ENCODE assay signal across 8 cellular contexts in genomic region chr13:80048802-80049201, GRCh38.
DNase-seq lines count a peak whose midpoint lies in the region; ATAC-seq, FAIRE-seq and TF ChIP-seq lines count a peak whose summit lies in the region.

No MANE protein-coding gene starts in this region.

- no TSS peak for BruUV-seq in HepG2 (replicated peaks; lab: Mats Ljungman, UMichigan)

- no peaks in the 10 kb centered on the region for H3K9me3 Mint-ChIP-seq in endodermal cell

- TF ChIP-seq RAD21 in liver (IDR thresholded peaks at IDR 0.05) (peak; percentile 26 to 39), HepG2 (CRISPR knock-in tag; IDR thresholded peaks at IDR 0.05) (no peak)

- no peaks in the 10 kb centered on the region for H3K36me3 Mint-ChIP-seq in endodermal cell (ENCODE audit: low read depth)

- WGBS in liver = 62% methylated on average over 7 of the region's 7 CpGs
- WGBS in HepG2 (ENCODE audit: low lambda C conversion rate) = 0% methylated on average over 6 of the region's 7 CpGs
- 41% methylated on average over 7 of the region's 7 CpGs; no CpG with 5 or more reads in 1 of the 2 experiments for WGBS in endodermal cell (ENCODE audit: insufficient coverage in 1 of 2, insufficient read length in 1 of 2), 2 experiments
- 0% methylated on average over 1 of the region's 7 CpGs; no CpG with 5 or more reads in 1 of the 2 experiments for WGBS in mesodermal cell (ENCODE audit: insufficient coverage in 2 of 2), 2 experiments

- no peak overlapping the region for H3K27ac Mint-ChIP-seq in endodermal cell

- no peak for FAIRE-seq in HepG2 (lab: Jason Lieb, UNC)

- no peak for DNase-seq in HepG2 (ENCODE audit: low spot score)
- DNase-seq in NCI-H2107 (lab: John Stamatoyannopoulos, UW) = peak; percentile 12
- peak; percentile 1 for DNase-seq in activated CD4-positive, alpha-beta T cell treated with anti-CD3 and anti-CD28 coated beads, Interleukin-2, amount 50 U/mL, for 1 hour
- peak; percentile 64 for DNase-seq in endodermal cell
- peak; percentile 74 for DNase-seq in stimulated activated CD8-positive, alpha-beta memory T cell treated with anti-CD3 and anti-CD28 coated beads, Interleukin-4, amount 100 ng/mL, for 48 hours

- H3K27me3 Mint-ChIP-seq in endodermal cell (ENCODE audit: insufficient read depth) = no peaks in the 10 kb centered on the region

- peaks cover 4% of the 10 kb centered on the region for H3K4me1 Mint-ChIP-seq in endodermal cell

- ATAC-seq in HepG2 (no peak), HG02885 (IDR thresholded peaks at IDR 0.05; ENCODE audit: poor library complexity, unreplicated experiment) (peak; percentile 95)

- no peak overlapping the region for H3K4me2 ChIP-seq in HepG2 (ENCODE audit: low read depth, low read length)

- no peak overlapping the region for H2AFZ ChIP-seq in HepG2 (ENCODE audit: low read length)

- CTCF ChIA-PET in HepG2 (lab: Yijun Ruan, JAX; ENCODE audit: low intra/inter-chr PET ratio, low total read pairs) = no interaction called here

- TF ChIP-seq CTCF in liver (IDR thresholded peaks at IDR 0.05; ENCODE audit: low read depth, low read length, missing input control) = no peak
- TF ChIP-seq CTCF in HepG2 (CRISPR knock-in tag; IDR thresholded peaks at IDR 0.05) = no peak
- no peak for TF ChIP-seq CTCF in endodermal cell (conservative IDR thresholded peaks at IDR 0.05)

- H4K20me1 ChIP-seq in HepG2 (ENCODE audit: insufficient read depth, low read length) = no peaks in the 10 kb centered on the region

- no peak overlapping the region for H3K9ac ChIP-seq in liver (ENCODE audit: low read depth in 1 of 2, low read length in 2 of 2)
- no peak overlapping the region for H3K9ac ChIP-seq in HepG2 (ENCODE audit: insufficient read depth, low read depth, low read length)
- H3K9ac ChIP-seq in endodermal cell (ENCODE audit: extremely low read depth, low read length, poor library complexity, severe bottlenecking) = no peak overlapping the region

- H3K27me3 ChIP-seq in liver (ENCODE audit: control insufficient read depth in 4 of 4, insufficient read depth in 4 of 4, low read length in 3 of 4) = no peaks in the 10 kb centered on the region
- H3K27me3 ChIP-seq in HepG2 (ENCODE audit: control insufficient read depth in 1 of 2, insufficient read depth in 2 of 2, low read length in 2 of 2) = no peaks in the 10 kb centered on the region
- H3K27me3 ChIP-seq in endodermal cell (ENCODE audit: control insufficient read depth, insufficient read depth, low read length, poor library complexity, severe bottlenecking) = no peaks in the 10 kb centered on the region

- H3K4me3 ChIP-seq in liver (ENCODE audit: low read depth in 1 of 3, low read length in 3 of 3) (no peak overlapping the region), HepG2 (replicated peaks in 1 of 3; ENCODE audit: insufficient read depth in 1 of 3, low read depth in 2 of 3, low read length in 3 of 3) (no peak overlapping the region), endodermal cell (ENCODE audit: low read length) (no peak overlapping the region), mesodermal cell (ENCODE audit: extremely low read depth, insufficient read depth, low read length, poor library complexity, severe bottlenecking) (no peak overlapping the region)

- no peak for TF ChIP-seq POLR2A in HepG2 (IDR thresholded peaks at IDR 0.05; ENCODE audit: insufficient read depth in 1 of 2, low read depth in 2 of 2, low read length in 2 of 2)

- H3K4me3 Mint-ChIP-seq in endodermal cell = no peak overlapping the region

- no peaks in the 10 kb centered on the region for H3K4me1 ChIP-seq in liver (ENCODE audit: control insufficient read depth in 4 of 4, insufficient read depth in 4 of 4, low read length in 3 of 4)
- H3K4me1 ChIP-seq in HepG2 (ENCODE audit: insufficient read depth, low read length) = no peaks in the 10 kb centered on the region
- H3K4me1 ChIP-seq in endodermal cell (ENCODE audit: control insufficient read depth, insufficient read depth, low read length) = no peaks in the 10 kb centered on the region
- H3K4me1 ChIP-seq in mesodermal cell (ENCODE audit: control insufficient read depth, insufficient read depth, low read length, poor library complexity, severe bottlenecking) = peaks cover 34% of the 10 kb centered on the region

- in situ Hi-C loops in HepG2 (cut with HindIII; ENCODE audit: extremely low pct_ligation_motif_present, low pct_unique_long_range_greater_than_20kb) = no loop called here

- H3K27ac ChIP-seq in liver (ENCODE audit: low read depth in 1 of 2, low read length in 2 of 2) = no peak overlapping the region
- H3K27ac ChIP-seq in HepG2 (ENCODE audit: extremely low read length, insufficient read depth, low read length) = no peak overlapping the region
- H3K27ac ChIP-seq in endodermal cell (ENCODE audit: low read depth, low read length) = no peak overlapping the region
- H3K27ac ChIP-seq in mesodermal cell (ENCODE audit: low read depth, low read length, severe bottlenecking) = peak overlapping the region; percentile 11

- no peak for TF ChIP-seq EP300 in HepG2 (IDR thresholded peaks at IDR 0.05; ENCODE audit: low read depth in 2 of 2, low read length in 2 of 2)
- no peak for TF ChIP-seq EP300 in HepG2 (CRISPR knock-in tag; IDR thresholded peaks at IDR 0.05; ENCODE audit: borderline replicate concordance)

- POLR2A ChIA-PET in HepG2 (lab: Yijun Ruan, JAX) = no interaction called here

- H3K9me3 ChIP-seq in liver (ENCODE audit: control insufficient read depth in 4 of 4, low read length in 3 of 4) (no peaks in the 10 kb centered on the region), HepG2 (ENCODE audit: low read length) (no peaks in the 10 kb centered on the region), endodermal cell (ENCODE audit: control insufficient read depth, low read length) (no peaks in the 10 kb centered on the region), mesodermal cell (ENCODE audit: control insufficient read depth, low read length) (peaks cover 4% of the 10 kb centered on the region)

- H3K36me3 ChIP-seq in liver (ENCODE audit: control insufficient read depth in 4 of 4, insufficient read depth in 3 of 4, low read depth in 1 of 4, low read length in 3 of 4) (no peaks in the 10 kb centered on the region), HepG2 (replicated peaks in 1 of 2; ENCODE audit: control insufficient read depth in 1 of 2, insufficient read depth in 2 of 2, low read length in 2 of 2) (no peaks in the 10 kb centered on the region), endodermal cell (ENCODE audit: control insufficient read depth, insufficient read depth, low read length) (no peaks in the 10 kb centered on the region), mesodermal cell (ENCODE audit: control insufficient read depth, insufficient read depth, low read length) (no peaks in the 10 kb centered on the region)

- intact Hi-C loops in HepG2 (cut with micrococcal nuclease; ENCODE audit: unreplicated experiment) = no loop called here

- no peaks in the 10 kb centered on the region for H3K79me2 ChIP-seq in HepG2 (ENCODE audit: insufficient read depth, low read length)

TF ChIP-seq in liver, 16 proteins besides CTCF, POLR2A, EP300 and RAD21:
- no peak for TF ChIP-seq ATF3 (IDR thresholded peaks at IDR 0.05)
- TF ChIP-seq FOXA2 (IDR thresholded peaks at IDR 0.05) = no peak
- TF ChIP-seq FOXA1 (IDR thresholded peaks at IDR 0.05) = no peak
- peak in 1 of 2 donors; percentile 39 for TF ChIP-seq RXRA (IDR thresholded peaks at IDR 0.05)
- TF ChIP-seq JUND (IDR thresholded peaks at IDR 0.05) = peak; percentile 91 to 94
- TF ChIP-seq MAX (IDR thresholded peaks at IDR 0.05) = peak; percentile 10
- TF ChIP-seq HNF4G (IDR thresholded peaks at IDR 0.05) = no peak
- TF ChIP-seq YY1 (IDR thresholded peaks at IDR 0.05) = peak; percentile 29

TF ChIP-seq in HepG2, 621 proteins besides CTCF, POLR2A, EP300 and RAD21 (continues in another document):
- TF ChIP-seq SALL1 (CRISPR knock-in tag; IDR thresholded peaks at IDR 0.05) (no peak), RORA (CRISPR knock-in tag; IDR thresholded peaks at IDR 0.05) (no peak), ZNF563 (CRISPR knock-in tag; IDR thresholded peaks at IDR 0.05) (no peak), NFIC (IDR thresholded peaks at IDR 0.05; ENCODE audit: low read length) (no peak), ZKSCAN5 (CRISPR knock-in tag; IDR thresholded peaks at IDR 0.05) (no peak), ZBTB7A (CRISPR knock-in tag; IDR thresholded peaks at IDR 0.05) (no peak), ZNF350 (CRISPR knock-in tag; IDR thresholded peaks at IDR 0.05; ENCODE audit: borderline replicate concordance, low read depth) (no peak), SP4 (CRISPR knock-in tag; IDR thresholded peaks at IDR 0.05) (no peak), MBNL3 (CRISPR knock-in tag; conservative IDR thresholded peaks at IDR 0.05) (no peak), YEATS2 (CRISPR knock-in tag; IDR thresholded peaks at IDR 0.05; ENCODE audit: borderline replicate concordance) (no peak), TMF1 (CRISPR knock-in tag; IDR thresholded peaks at IDR 0.05; ENCODE audit: low read depth) (no peak), KLF15 (CRISPR knock-in tag; IDR thresholded peaks at IDR 0.05; ENCODE audit: borderline replicate concordance) (no peak), CBFB (CRISPR knock-in tag; IDR thresholded peaks at IDR 0.05) (no peak), ZNF264 (CRISPR knock-in tag; IDR thresholded peaks at IDR 0.05) (no peak), ATF1 (CRISPR knock-in tag; IDR thresholded peaks at IDR 0.05) (no peak), TCF7 (IDR thresholded peaks at IDR 0.05; ENCODE audit: low read depth) (no peak), PAF1 (CRISPR knock-in tag; IDR thresholded peaks at IDR 0.05) (no peak), KDM6A (CRISPR knock-in tag; IDR thresholded peaks at IDR 0.05; ENCODE audit: low read depth) (no peak)
- TF ChIP-seq, protein P1, sequence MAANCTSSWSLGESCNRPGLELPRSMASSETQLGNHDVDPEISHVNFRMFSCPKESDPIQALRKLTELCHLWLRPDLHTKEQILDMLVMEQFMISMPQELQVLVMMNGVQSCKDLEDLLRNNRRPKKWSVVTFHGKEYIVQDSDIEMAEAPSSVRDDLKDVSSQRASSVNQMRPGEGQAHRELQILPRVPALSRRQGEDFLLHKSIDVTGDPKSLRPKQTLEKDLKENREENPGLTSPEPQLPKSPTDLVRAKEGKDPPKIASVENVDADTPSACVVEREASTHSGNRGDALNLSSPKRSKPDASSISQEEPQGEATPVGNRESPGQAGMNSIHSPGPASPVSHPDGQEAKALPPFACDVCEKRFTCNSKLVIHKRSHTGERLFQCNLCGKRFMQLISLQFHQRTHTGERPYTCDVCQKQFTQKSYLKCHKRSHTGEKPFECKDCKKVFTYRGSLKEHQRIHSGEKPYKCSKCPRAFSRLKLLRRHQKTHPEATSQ (CRISPR knock-in tag; IDR thresholded peaks at IDR 0.05; ENCODE audit: borderline replicate concordance) = no peak
